ENCODE assay signal across 26 cellular contexts in genomic region chr20:51899674-51900073, GRCh38.
DNase-seq lines count a peak whose midpoint lies in the region; ATAC-seq, FAIRE-seq and TF ChIP-seq lines count a peak whose summit lies in the region.
"Had no signal": no experiment of that assay in that cellular context is flagged by ENCODE, and none has a peak within 500 bp of the region (broad histone marks: within the 10 kb centered on the region; RNA-seq: fewer than 3 reads in every experiment).

No MANE protein-coding gene starts in this region.

- no peak overlapping the region for H3K9ac ChIP-seq in H9 (ENCODE audit: extremely low read depth, insufficient read length, low read length)
- no peak overlapping the region for H3K9ac ChIP-seq in K562 (ENCODE audit: insufficient read depth in 1 of 2, low read depth in 2 of 2, low read length in 2 of 2)
- no peak overlapping the region for H3K9ac ChIP-seq in mesendoderm (ENCODE audit: low read length)

- CTCF ChIA-PET in K562 (lab: Yijun Ruan, JAX; ENCODE audit: low intra/inter-chr PET ratio), result no interaction called here

- H3K9me3 Mint-ChIP-seq in H9, result peaks cover 0 to 2% of the 10 kb centered on the region in 2 experiments; a peak in 1 of 5 replicates

- no CpG with 5 or more reads among the region's 7 CpGs for WGBS in H9 (ENCODE audit: extremely low coverage, insufficient read length, low lambda C conversion rate)
- 12% methylated on average over 6 of the region's 7 CpGs for WGBS in K562 (ENCODE audit: insufficient coverage, low coverage, missing lambda C conversion rate)
- WGBS in mesendoderm (ENCODE audit: extremely low coverage, insufficient coverage, low lambda C conversion rate), result no CpG with 5 or more reads among the region's 7 CpGs

- no peak overlapping the region for H3K27ac Mint-ChIP-seq in H9
- H3K27ac Mint-ChIP-seq: B cell; CD8-positive, alpha-beta T cell; IgD-negative memory B cell had no signal

- H3K79me1 ChIP-seq in H9 (ENCODE audit: insufficient read depth, low read depth, low read length, poor library complexity, severe bottlenecking) (no peaks in the 10 kb centered on the region), mesendoderm (ENCODE audit: low read length) (no peaks in the 10 kb centered on the region)

- no peak overlapping the region for H4K91ac ChIP-seq in H9 (ENCODE audit: insufficient read length, low read depth, low read length)

- H3K23me2 ChIP-seq in H9 (ENCODE audit: insufficient read length, low read depth, low read length, poor library complexity, severe bottlenecking), result no peaks in the 10 kb centered on the region

- intact Hi-C loops in K562 (cut with micrococcal nuclease), result no loop called here

- H3K4me1 Mint-ChIP-seq in H9, result peaks cover 7 to 13% of the 10 kb centered on the region in 2 experiments
- H3K4me1 Mint-ChIP-seq: B cell, IgD-negative memory B cell had no signal

- H3K18ac ChIP-seq in H9 (ENCODE audit: insufficient read length, low read depth, low read length) (no peak overlapping the region), mesendoderm (ENCODE audit: low read length) (no peak overlapping the region)

- POLR2A ChIA-PET in K562 (lab: Yijun Ruan, JAX), result interaction anchor here (0.6 kb wide), 1 partner anchor 52 kb away, joined by 3 read pairs; no protein-coding TSS in a partner anchor

- H3K9me1 ChIP-seq in K562 (ENCODE audit: control insufficient read depth, insufficient read depth, low read length), result no peaks in the 10 kb centered on the region

- H3K9me3 ChIP-seq in H9 (ENCODE audit: control insufficient read depth, low read depth, low read length) (no peaks in the 10 kb centered on the region), K562 (replicated peaks; ENCODE audit: control insufficient read depth, insufficient read depth, low read depth, low read length) (no peaks in the 10 kb centered on the region)
- H3K9me3 ChIP-seq: Caco-2, HAP-1, SJCRH30 had no signal

- no peak overlapping the region for H2BK5ac ChIP-seq in H9 (ENCODE audit: insufficient read length, low read length)
- H2BK5ac ChIP-seq in mesendoderm (ENCODE audit: low read length), result no peak overlapping the region

- H3T11ph ChIP-seq in H9 (ENCODE audit: low read length), result no peak overlapping the region

- H3K27me3 ChIP-seq in H9 (ENCODE audit: insufficient read depth, low read length) (no peaks in the 10 kb centered on the region), K562 (ENCODE audit: control insufficient read depth in 2 of 2, insufficient read depth in 2 of 2, low read length in 2 of 2) (peaks cover 3 to 21% of the 10 kb centered on the region in 2 experiments; a peak in 4 of 5 replicates), mesendoderm (ENCODE audit: insufficient read depth, low read length, poor library complexity) (no peaks in the 10 kb centered on the region)

- H3K23ac ChIP-seq in H9 (ENCODE audit: insufficient read length, low read depth, low read length) (no peak overlapping the region), mesendoderm (ENCODE audit: low read length) (no peak overlapping the region)

- no peak overlapping the region for H2BK12ac ChIP-seq in H9 (ENCODE audit: insufficient read length, low read depth, low read length)

- H2BK120ac ChIP-seq in H9 (ENCODE audit: low read depth, low read length, poor library complexity, severe bottlenecking) (no peak overlapping the region), mesendoderm (ENCODE audit: low read depth, low read length) (no peak overlapping the region)

- H4K20me1 ChIP-seq in H9 (ENCODE audit: control insufficient read depth, insufficient read depth, insufficient read length), result no peaks in the 10 kb centered on the region
- H4K20me1 ChIP-seq in K562 (replicated peaks; ENCODE audit: control insufficient read depth, insufficient read depth, low read length), result no peaks in the 10 kb centered on the region

- H2AK5ac ChIP-seq in H9 (ENCODE audit: insufficient read length, low read length), result no peak overlapping the region
- H2AK5ac ChIP-seq in mesendoderm (ENCODE audit: low read length), result no peak overlapping the region

- H4K5ac ChIP-seq in H9 (ENCODE audit: insufficient read length, low read depth, low read length) (no peak overlapping the region), mesendoderm (ENCODE audit: low read length) (no peak overlapping the region)

- TF ChIP-seq CTCF in H9 (conservative IDR thresholded peaks at IDR 0.05) (no peak), K562 (IDR thresholded peaks at IDR 0.05 in 2 of 3, conservative IDR thresholded peaks at IDR 0.05 in 1 of 3; ENCODE audit: insufficient read depth in 2 of 3, low read depth in 1 of 3, low read length in 3 of 3) (no peak)

- no peak overlapping the region for H2BK15ac ChIP-seq in H9 (ENCODE audit: low read depth, low read length)
- H2BK15ac ChIP-seq in mesendoderm (replicated peaks; ENCODE audit: low read depth), result no peak overlapping the region

- H3K4ac ChIP-seq in H9 (ENCODE audit: low read depth, low read length) (no peak overlapping the region), mesendoderm (ENCODE audit: low read depth, low read length) (no peak overlapping the region)

- no peak for FAIRE-seq in K562 (lab: Jason Lieb, UNC)
- FAIRE-seq: GM19239 had no signal

- H3K27ac ChIP-seq in H9 (ENCODE audit: insufficient read length, low read depth, low read length) (no peak overlapping the region), K562 (ENCODE audit: extremely low read depth, low read depth, low read length) (no peak overlapping the region), mesendoderm (ENCODE audit: low read depth, low read length) (no peak overlapping the region)
- H3K27ac ChIP-seq: C4-2B, PC-9, SJCRH30 had no signal

- H3K36me3 ChIP-seq in K562 (ENCODE audit: control insufficient read depth, insufficient read depth, low read length), result no peaks in the 10 kb centered on the region
- H3K36me3 ChIP-seq in mesendoderm (ENCODE audit: control insufficient read depth, insufficient read depth, low read length), result no peaks in the 10 kb centered on the region
- H3K36me3 ChIP-seq: HAP-1, SJCRH30 had no signal

- in situ Hi-C loops in K562 (cut with MboI), result no loop called here

- DNase-seq in ELF-1 (ENCODE audit: low read depth, low spot score) (peak; percentile 56), H9 (peak; percentile 43), K562 (ENCODE audit: extremely low read depth in 1 of 4, low spot score in 3 of 4) (peak in 3 of 4 experiments; percentile 6 to 19 (median 13)), mesendoderm (peak; percentile 57), NCI-H2171 treated with DMSO at 0.1 percent for 48 hours (lab: John Stamatoyannopoulos, UW) (no peak), MV-4-11 (lab: John Stamatoyannopoulos, UW) (no peak), T-helper 9 cell (no peak)
- DNase-seq: CD8-positive, alpha-beta T cell; DMS79 treated with DMSO at 0.1 percent for 48 hours; Karpas-422; NCI-H1092 treated with DMSO at 0.1 percent for 48 hours; NCI-H1436; NCI-H187 treated with DMSO at 0.1 percent for 48 hours; NCI-H446; NCI-H524 treated with DMSO at 0.1 percent for 48 hours; NCI-H774; PC-9; SJCRH30 had no signal

- H3K27me3 Mint-ChIP-seq in H9 (ENCODE audit: low read depth), result no peaks in the 10 kb centered on the region

- ATAC-seq in K562, result no peak
- ATAC-seq: CD8-positive, alpha-beta T cell; Right ventricle myocardium inferior; SK-N-SH treated with all-trans-retinoic acid at 6 μM for 48 hours had no signal

- no peak for TF ChIP-seq RAD21 in K562 (CRISPR knock-in tag; conservative IDR thresholded peaks at IDR 0.05 in 1 of 2, IDR thresholded peaks at IDR 0.05 in 1 of 2)

- H3K14ac ChIP-seq in H9 (ENCODE audit: insufficient read depth, low read length), result no peak overlapping the region

- H3K4me1 ChIP-seq in H9 (ENCODE audit: insufficient read depth, low read length), result no peaks in the 10 kb centered on the region
- no peaks in the 10 kb centered on the region for H3K4me1 ChIP-seq in K562 (replicated peaks in 1 of 2; ENCODE audit: control insufficient read depth in 2 of 2, insufficient read depth in 2 of 2, low read length in 2 of 2)
- no peaks in the 10 kb centered on the region for H3K4me1 ChIP-seq in mesendoderm (ENCODE audit: control insufficient read depth, low read depth, low read length)

- H2AFZ ChIP-seq in H9 (ENCODE audit: low read length) (no peak overlapping the region), K562 (ENCODE audit: low read depth, low read length) (no peak overlapping the region)
- H2AFZ ChIP-seq: PC-9 had no signal

- no peaks in the 10 kb centered on the region; a peak in 1 of 7 replicates for H3K36me3 Mint-ChIP-seq in H9 (ENCODE audit: insufficient read depth in 1 of 3, low read depth in 3 of 3)
- H3K36me3 Mint-ChIP-seq: CD8-positive, alpha-beta T cell; IgD-negative memory B cell had no signal

- H3K56ac ChIP-seq in H9 (ENCODE audit: insufficient read length, low read depth, low read length), result no peak overlapping the region
- H3K56ac ChIP-seq in mesendoderm (ENCODE audit: low read length), result no peak overlapping the region

- no peak overlapping the region for H3K4me3 Mint-ChIP-seq in H9
- H3K4me3 Mint-ChIP-seq: B cell; CD8-positive, alpha-beta T cell had no signal

- no peak for TF ChIP-seq EP300 in K562 (IDR thresholded peaks at IDR 0.05; ENCODE audit: low read length)

- H3K79me2 ChIP-seq in H9 (ENCODE audit: insufficient read depth, low read length) (no peaks in the 10 kb centered on the region), K562 (ENCODE audit: control insufficient read depth, insufficient read depth, low read length) (no peaks in the 10 kb centered on the region), mesendoderm (ENCODE audit: control insufficient read depth, insufficient read depth, low read length) (no peaks in the 10 kb centered on the region)

- H3K4me2 ChIP-seq in H9 (ENCODE audit: insufficient read depth, insufficient read length, low read length) (no peak overlapping the region), K562 (ENCODE audit: insufficient read depth, low read length) (no peak overlapping the region), mesendoderm (ENCODE audit: low read length) (no peak overlapping the region)
- H3K4me2 ChIP-seq: PC-9 had no signal

- H4K8ac ChIP-seq in H9 (replicated peaks; ENCODE audit: insufficient read length, low read depth, low read length) (no peak overlapping the region), mesendoderm (ENCODE audit: low read depth, low read length) (no peak overlapping the region)

- H3K4me3 ChIP-seq in K562 (no peak overlapping the region), mesendoderm (ENCODE audit: low read length) (no peak overlapping the region)
- H3K4me3 ChIP-seq: HAP-1, PC-9, SJCRH30 had no signal

- no peak overlapping the region for H2BK20ac ChIP-seq in H9 (ENCODE audit: low read depth, low read length, poor library complexity, severe bottlenecking)

- no TSS peak for BruUV-seq in K562 (replicated peaks; lab: Mats Ljungman, UMichigan)

- TF ChIP-seq POLR2A in K562 (conservative IDR thresholded peaks at IDR 0.05), result no peak

TF ChIP-seq in K562, 482 proteins besides CTCF, POLR2A, EP300 and RAD21 (continues in another document):
- TF ChIP-seq ZNF24 (IDR thresholded peaks at IDR 0.05), result no peak

Comparison
In these comparisons a context has a peak if more than half of its experiments do, and no peak if none do; other contexts are left out.
1. DNase-seq: peak in ELF-1 (single experiment), H9 (single experiment), K562 (3 of 4) and mesendoderm (single experiment); none in NCI-H2171 treated with DMSO at 0.1 percent for 48 hours (single experiment), MV-4-11 (single experiment) and T-helper 9 cell (single experiment).